8 cellular contexts compared by ENCODE assay signal in genomic region chr16:79767597-79768280, GRCh38.
A peak's percentile ranks its signal among the peaks of the same experiment; 100 is the strongest.
DNase-seq lines count a peak whose midpoint lies in the region; ATAC-seq and TF ChIP-seq lines count a peak whose summit lies in the region.

No MANE protein-coding gene starts in this region.

- intact Hi-C loops in Calu3 (cut with micrococcal nuclease; ENCODE audit: unreplicated experiment), result loop anchor here (5.0 kb wide), 1 partner anchor 165 kb away; the partner anchor contains the start of gene MAF

- peak overlapping the region; percentile 44 for H3K27ac ChIP-seq in foreskin keratinocyte
- H3K27ac ChIP-seq in rectal smooth muscle tissue (ENCODE audit: low read depth, low read length), result peak overlapping the region; percentile 76

- H3K36me3 Mint-ChIP-seq in Calu3 (ENCODE audit: insufficient read depth, unreplicated experiment), result peaks cover 20% of the 10 kb centered on the region
- peaks cover 0 to 1% of the 10 kb centered on the region in 2 donors for H3K36me3 Mint-ChIP-seq in activated T-cell treated with anti-CD3 and anti-CD28 coated beads, Interleukin-2, amount 50 U/mL, for 72 hours (ENCODE audit: insufficient read depth in 2 of 2)

- H3K36me3 ChIP-seq in rectal smooth muscle tissue (ENCODE audit: control insufficient read depth, insufficient read depth, low read length), result no peaks in the 10 kb centered on the region

- CTCF ChIA-PET in Calu3 (lab: Charles Lee), result no interaction called here

- peak; percentile 11 for DNase-seq in Calu3
- peak; percentile 64 for DNase-seq in RPMI8226
- DNase-seq in foreskin keratinocyte, result peak; percentile 37 to 58
- no peak for DNase-seq in CD1c-positive myeloid dendritic cell (ENCODE audit: extremely low spot score)
- no peak for DNase-seq in UCSD-AML1 (lab: John Stamatoyannopoulos, UW; ENCODE audit: unreplicated experiment)
- DNase-seq in SHP77 treated with DMSO at 0.1 percent for 48 hours (lab: John Stamatoyannopoulos, UW), result no peak
- DNase-seq in activated T-cell treated with anti-CD3 and anti-CD28 coated beads, Interleukin-2, amount 50 U/mL, for 72 hours, result no peak

- H3K9ac ChIP-seq in rectal smooth muscle tissue (ENCODE audit: low read length), result no peak overlapping the region

- no peaks in the 10 kb centered on the region for H3K9me3 Mint-ChIP-seq in Calu3 (ENCODE audit: low read depth, unreplicated experiment)
- H3K9me3 Mint-ChIP-seq in activated T-cell treated with anti-CD3 and anti-CD28 coated beads, Interleukin-2, amount 50 U/mL, for 72 hours, result no peaks in the 10 kb centered on the region

- no peak for TF ChIP-seq CTCF in Calu3 (IDR thresholded peaks at IDR 0.05; ENCODE audit: unreplicated experiment)
- peak; percentile 68 for TF ChIP-seq CTCF in foreskin keratinocyte (conservative IDR thresholded peaks at IDR 0.05)

- peak overlapping the region; percentile 46 for H3K4me3 ChIP-seq in rectal smooth muscle tissue (ENCODE audit: low read length)

- no TSS peak for BruUV-seq in Calu3 (replicated peaks; lab: Mats Ljungman, UMichigan)

- H3K4me1 Mint-ChIP-seq in Calu3 (ENCODE audit: low read depth, unreplicated experiment), result peaks cover 32% of the 10 kb centered on the region
- peaks cover 23% of the 10 kb centered on the region for H3K4me1 Mint-ChIP-seq in activated T-cell treated with anti-CD3 and anti-CD28 coated beads, Interleukin-2, amount 50 U/mL, for 72 hours (ENCODE audit: low read depth)

- H3K27me3 ChIP-seq in foreskin keratinocyte (no peaks in the 10 kb centered on the region), rectal smooth muscle tissue (ENCODE audit: control insufficient read depth, insufficient read depth, low read length) (no peaks in the 10 kb centered on the region)

- H3K27me3 Mint-ChIP-seq in Calu3 (ENCODE audit: unreplicated experiment), result peaks cover 13% of the 10 kb centered on the region
- peaks cover 6% of the 10 kb centered on the region for H3K27me3 Mint-ChIP-seq in activated T-cell treated with anti-CD3 and anti-CD28 coated beads, Interleukin-2, amount 50 U/mL, for 72 hours (ENCODE audit: low read depth)

- H3K4me1 ChIP-seq in foreskin keratinocyte, result peaks cover 22% of the 10 kb centered on the region
- H3K4me1 ChIP-seq in rectal smooth muscle tissue (ENCODE audit: control insufficient read depth, insufficient read depth, low read length), result peaks cover 22% of the 10 kb centered on the region

- ATAC-seq in foreskin keratinocyte, result peak; percentile 39
- no peak for ATAC-seq in activated T-cell treated with anti-CD3 and anti-CD28 coated beads, Interleukin-2, amount 50 U/mL, for 72 hours (replicated peaks in 1 of 2)

- H3K4me3 Mint-ChIP-seq in Calu3 (ENCODE audit: low read depth, unreplicated experiment), result peak overlapping the region; percentile 29
- peak overlapping the region in 1 of 2 donors; percentile 18 for H3K4me3 Mint-ChIP-seq in activated T-cell treated with anti-CD3 and anti-CD28 coated beads, Interleukin-2, amount 50 U/mL, for 72 hours

- no peak overlapping the region for H3K27ac Mint-ChIP-seq in Calu3 (ENCODE audit: unreplicated experiment)
- H3K27ac Mint-ChIP-seq in activated T-cell treated with anti-CD3 and anti-CD28 coated beads, Interleukin-2, amount 50 U/mL, for 72 hours, result no peak overlapping the region

Comparison
In these comparisons a context has a peak if more than half of its experiments do, and no peak if none do; other contexts are left out.
1. DNase-seq: peak in Calu3 (single experiment), RPMI8226 (single experiment) and foreskin keratinocyte (2 of 2); none in CD1c-positive myeloid dendritic cell (single experiment), UCSD-AML1 (single experiment), SHP77 treated with DMSO at 0.1 percent for 48 hours (single experiment) and activated T-cell treated with anti-CD3 and anti-CD28 coated beads, Interleukin-2, amount 50 U/mL, for 72 hours (0 of 2).